ENCODE assay signal across 1 cellular context in genomic region chrX:48802813-48803261, GRCh38.
TF ChIP-seq lines count a peak whose summit lies in the region.

No MANE protein-coding gene starts in this region.

TF ChIP-seq in HEK293, 187 proteins besides CTCF, POLR2A, EP300 and RAD21 (continued from another document):
- no peak for TF ChIP-seq PRDM2 (tag by site-specific recombination; IDR thresholded peaks at IDR 0.05; ENCODE audit: borderline replicate concordance)
